ENCODE assay signal across 16 cellular contexts in the genomic region with DNA sequence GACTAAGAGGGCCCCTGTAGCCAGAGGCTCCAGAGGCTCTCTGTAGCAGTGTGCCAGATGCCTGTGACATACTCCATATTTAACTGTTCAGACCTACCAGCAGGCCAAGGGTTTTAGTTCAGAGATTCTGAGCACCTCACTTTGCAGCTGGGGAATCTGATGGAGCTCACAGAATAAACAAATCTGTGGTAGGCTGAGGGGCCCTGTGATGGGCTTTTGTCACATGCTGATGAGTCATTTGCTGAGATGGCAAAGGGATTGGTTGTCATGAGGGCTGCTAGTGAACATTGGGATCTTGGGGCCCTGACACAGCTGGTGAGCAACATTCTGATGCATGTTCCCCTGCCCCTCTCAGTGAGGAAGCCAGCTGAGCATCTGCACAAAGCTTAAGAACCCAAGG.
A peak's percentile ranks its signal among the peaks of the same experiment; 100 is the strongest.
DNase-seq lines count a peak whose midpoint lies in the region; TF ChIP-seq lines count a peak whose summit lies in the region.
"Had no signal": no experiment of that assay in that cellular context is flagged by ENCODE, and none has a peak within 500 bp of the region (broad histone marks: within the 10 kb centered on the region; RNA-seq: fewer than 3 reads in every experiment).

No MANE protein-coding gene starts in this region.

- H3K4me1 ChIP-seq in fibroblast of lung (ENCODE audit: control insufficient read depth, extremely low read depth, insufficient read depth, low read length) (peaks cover 34% of the 10 kb centered on the region), ovary (ENCODE audit: insufficient read depth) (no peaks in the 10 kb centered on the region), SK-N-SH (ENCODE audit: control insufficient read depth in 1 of 2, insufficient read depth in 2 of 2, low read depth in 1 of 2, low read length in 1 of 2) (peaks cover 0 to 36% of the 10 kb centered on the region in 2 experiments; a peak in 2 of 4 replicates)

- H4K20me1 ChIP-seq in fibroblast of lung (ENCODE audit: control insufficient read depth, extremely low read depth, insufficient read depth, low read length), result no peaks in the 10 kb centered on the region
- no peaks in the 10 kb centered on the region for H4K20me1 ChIP-seq in SK-N-SH (ENCODE audit: insufficient read depth)

- H3K79me2 ChIP-seq in fibroblast of lung (ENCODE audit: control insufficient read depth, insufficient read depth, low read length) (no peaks in the 10 kb centered on the region), SK-N-SH (ENCODE audit: insufficient read depth) (no peaks in the 10 kb centered on the region)

- TF ChIP-seq POLR2A in ovary (IDR thresholded peaks at IDR 0.05), result no peak

- TF ChIP-seq RAD21 in SK-N-SH (IDR thresholded peaks at IDR 0.05; ENCODE audit: low read length), result no peak

- TF ChIP-seq EP300 in ovary (IDR thresholded peaks at IDR 0.05), result no peak
- TF ChIP-seq EP300 in SK-N-SH (IDR thresholded peaks at IDR 0.05; ENCODE audit: borderline replicate concordance in 1 of 2, low read depth in 1 of 2, low read length in 1 of 2), result no peak

- POLR2A ChIA-PET in SK-N-SH (lab: Yijun Ruan, JAX), result no interaction called here

- H3K9me3 ChIP-seq in fibroblast of lung (ENCODE audit: control insufficient read depth, insufficient read depth, low read depth, low read length) (no peaks in the 10 kb centered on the region), ovary (no peaks in the 10 kb centered on the region), SK-N-SH (no peaks in the 10 kb centered on the region; the same call in 1 of the 2 replicates)

- intact Hi-C loops in ovary (cut with DNase I), result no loop called here

- H3K27me3 ChIP-seq in fibroblast of lung (ENCODE audit: control insufficient read depth, insufficient read depth, low read length) (no peaks in the 10 kb centered on the region), ovary (no peaks in the 10 kb centered on the region), SK-N-SH (ENCODE audit: insufficient read depth) (no peaks in the 10 kb centered on the region)
- H3K27me3 ChIP-seq: dorsolateral prefrontal cortex had no signal

- H3K36me3 ChIP-seq in fibroblast of lung (ENCODE audit: control insufficient read depth, insufficient read depth, low read length), result no peaks in the 10 kb centered on the region
- no peaks in the 10 kb centered on the region for H3K36me3 ChIP-seq in ovary
- H3K36me3 ChIP-seq in SK-N-SH (replicated peaks in 1 of 2; ENCODE audit: control insufficient read depth in 1 of 2, insufficient read depth in 2 of 2, low read length in 1 of 2), result no peaks in the 10 kb centered on the region

- H3K4me3 ChIP-seq in fibroblast of lung (replicated peaks in 1 of 4; ENCODE audit: control extremely low read depth in 1 of 4, insufficient read depth in 1 of 4, low read depth in 3 of 4, low read length in 4 of 4) (no peak overlapping the region), ovary (no peak overlapping the region), SK-N-SH (ENCODE audit: low read depth in 2 of 2, low read length in 1 of 2) (no peak overlapping the region)
- H3K4me3 ChIP-seq: dorsolateral prefrontal cortex had no signal

- H3K9ac ChIP-seq in fibroblast of lung (ENCODE audit: insufficient read depth, low read length) (no peak overlapping the region), SK-N-SH (no peak overlapping the region)

- H3F3A ChIP-seq in SK-N-SH (replicated peaks; ENCODE audit: insufficient read depth), result no peaks in the 10 kb centered on the region

- CTCF ChIA-PET in SK-N-SH (lab: Yijun Ruan, JAX), result interaction anchor here (1.0 to 1.3 kb wide), 2 partner anchors 8 to 197 kb away, joined by 3 to 5 read pairs; no protein-coding TSS in a partner anchor

- DNase-seq in ELR (ENCODE audit: low read depth) (peak; percentile 76), RKO (ENCODE audit: low spot score) (peak; percentile 39), fibroblast of lung (ENCODE audit: low read depth in 2 of 2) (peak; percentile 59 to 89), renal cortical epithelial cell (ENCODE audit: low read depth) (peak; percentile 74), ovary (no peak), SK-N-SH (no peak), occipital lobe (lab: John Stamatoyannopoulos, UW) (no peak)
- DNase-seq in activated CD4-positive, alpha-beta T cell treated with anti-CD3 and anti-CD28 coated beads, Interleukin-2, amount 50 U/mL, for 1 hour, result no peak
- DNase-seq: activated CD4-positive, alpha-beta memory T cell treated with anti-CD3 and anti-CD28 coated beads for 36 hours; GF-D8; H9; MM.1S; naive B cell; PC-3; T-helper 2 cell had no signal

- peak overlapping the region; percentile 82 for H3K27ac ChIP-seq in fibroblast of lung (ENCODE audit: insufficient read depth, low read length)
- H3K27ac ChIP-seq in ovary, result no peak overlapping the region
- H3K27ac ChIP-seq in SK-N-SH (ENCODE audit: low read depth in 2 of 2, low read length in 1 of 2), result no peak overlapping the region
- H3K27ac ChIP-seq: dorsolateral prefrontal cortex had no signal

- H2AFZ ChIP-seq in fibroblast of lung (ENCODE audit: low read length), result peak overlapping the region; percentile 30
- H2AFZ ChIP-seq in SK-N-SH (ENCODE audit: low read depth), result no peak overlapping the region

- no peak for TF ChIP-seq CTCF in fibroblast of lung (conservative IDR thresholded peaks at IDR 0.05 in 1 of 2, IDR thresholded peaks at IDR 0.05 in 1 of 2; ENCODE audit: low read depth in 1 of 2, low read length in 2 of 2)
- TF ChIP-seq CTCF in ovary (IDR thresholded peaks at IDR 0.05), result no peak
- no peak for TF ChIP-seq CTCF in SK-N-SH (IDR thresholded peaks at IDR 0.05)

- H3K9me2 ChIP-seq in SK-N-SH, result no peaks in the 10 kb centered on the region

- H3K4me2 ChIP-seq in fibroblast of lung (ENCODE audit: extremely low read depth, insufficient read depth, low read length) (peak overlapping the region; percentile 0), SK-N-SH (no peak overlapping the region)

TF ChIP-seq in SK-N-SH, 30 proteins besides CTCF, POLR2A, EP300 and RAD21:
- TF ChIP-seq NRF1 (IDR thresholded peaks at IDR 0.05; ENCODE audit: low read depth, low read length) (no peak), MEF2A (IDR thresholded peaks at IDR 0.05; ENCODE audit: borderline replicate concordance, low read depth) (no peak), MXI1 (IDR thresholded peaks at IDR 0.05; ENCODE audit: low read depth, low read length) (no peak), FOXM1 (IDR thresholded peaks at IDR 0.05; ENCODE audit: low read depth) (no peak), SMC3 (IDR thresholded peaks at IDR 0.05; ENCODE audit: low read depth, low read length) (no peak)

Comparison
In these comparisons a context has a peak if more than half of its experiments do, and no peak if none do; other contexts are left out.
1. DNase-seq: peak in ELR (single experiment), RKO (single experiment), fibroblast of lung (2 of 2) and renal cortical epithelial cell (single experiment); none in ovary (0 of 5), activated CD4-positive, alpha-beta T cell treated with anti-CD3 and anti-CD28 coated beads, Interleukin-2, amount 50 U/mL, for 1 hour (single experiment), SK-N-SH (single experiment) and occipital lobe (single experiment).